22 cellular contexts compared by ENCODE assay signal in the genomic region with DNA sequence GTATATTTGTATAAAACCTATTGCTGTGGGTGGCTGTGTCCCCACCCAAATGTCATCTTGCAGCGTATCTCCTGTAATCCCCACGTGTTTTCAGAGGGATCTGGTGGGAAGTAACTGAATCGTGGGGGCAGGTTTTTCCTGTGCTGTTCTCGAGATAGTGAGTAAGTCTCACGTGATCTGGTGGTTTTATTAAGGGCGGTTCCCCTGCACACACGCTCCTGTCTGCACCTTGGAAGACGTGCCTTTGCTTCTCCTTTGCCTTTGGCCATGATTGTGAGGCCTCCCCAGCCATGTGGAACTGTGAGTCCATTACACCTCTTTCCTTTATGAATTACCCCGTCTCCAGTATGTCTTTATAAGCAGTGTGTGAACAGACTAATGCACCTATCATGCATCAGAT.
DNase-seq lines count a peak whose midpoint lies in the region; ATAC-seq, FAIRE-seq and TF ChIP-seq lines count a peak whose summit lies in the region.
"Had no signal": no experiment of that assay in that cellular context is flagged by ENCODE, and none has a peak within 500 bp of the region (broad histone marks: within the 10 kb centered on the region; RNA-seq: fewer than 3 reads in every experiment).

No MANE protein-coding gene starts in this region.

- H3K4me2 ChIP-seq in K562 (ENCODE audit: insufficient read depth, low read length): no peak overlapping the region
- H3K4me2 ChIP-seq: A549 had no signal

- H3K4me3 Mint-ChIP-seq in osteocyte (ENCODE audit: unreplicated experiment): no peak overlapping the region
- no peak overlapping the region for H3K4me3 Mint-ChIP-seq in endothelial cell (ENCODE audit: unreplicated experiment)
- H3K4me3 Mint-ChIP-seq: CD4-positive, alpha-beta memory T cell had no signal

- H3K4me3 ChIP-seq in HEK293 (ENCODE audit: low read depth, low read length) (no peak overlapping the region), K562 (no peak overlapping the region)
- H3K4me3 ChIP-seq: A549, HAP-1 had no signal

- H3K27ac ChIP-seq in HEK293 (ENCODE audit: extremely low read depth, low read depth, low read length) (no peak overlapping the region), K562 (ENCODE audit: extremely low read depth, low read depth, low read length) (no peak overlapping the region)
- H3K27ac ChIP-seq: A549 had no signal

- CTCF ChIA-PET in HEK293 (lab: Yijun Ruan, JAX): no interaction called here
- CTCF ChIA-PET in K562 (lab: Yijun Ruan, JAX; ENCODE audit: low intra/inter-chr PET ratio): no interaction called here

- TF ChIP-seq EP300 in K562 (IDR thresholded peaks at IDR 0.05; ENCODE audit: low read length): no peak

- H3K36me3 Mint-ChIP-seq in osteocyte (ENCODE audit: unreplicated experiment): peaks cover 18% of the 10 kb centered on the region
- peaks cover 25% of the 10 kb centered on the region for H3K36me3 Mint-ChIP-seq in endothelial cell (ENCODE audit: low read depth, unreplicated experiment)

- no peaks in the 10 kb centered on the region for H3K79me2 ChIP-seq in K562 (ENCODE audit: control insufficient read depth, insufficient read depth, low read length)

- H3K4me1 ChIP-seq in HEK293 (ENCODE audit: control insufficient read depth, insufficient read depth, low read length) (no peaks in the 10 kb centered on the region), K562 (replicated peaks in 1 of 2; ENCODE audit: control insufficient read depth in 2 of 2, insufficient read depth in 2 of 2, low read length in 2 of 2) (peaks cover 13 to 31% of the 10 kb centered on the region in 2 experiments; a peak in 4 of 5 replicates)
- H3K4me1 ChIP-seq: A549, HAP-1 had no signal

- no peak for TF ChIP-seq POLR2A in K562 (conservative IDR thresholded peaks at IDR 0.05)

- TF ChIP-seq CTCF in HEK293 (tag by site-specific recombination; IDR thresholded peaks at IDR 0.05) (no peak), K562 (IDR thresholded peaks at IDR 0.05 in 2 of 3, conservative IDR thresholded peaks at IDR 0.05 in 1 of 3; ENCODE audit: insufficient read depth in 2 of 3, low read depth in 1 of 3, low read length in 3 of 3) (no peak), osteocyte (IDR thresholded peaks at IDR 0.05) (no peak), endothelial cell (IDR thresholded peaks at IDR 0.05; ENCODE audit: unreplicated experiment) (no peak)

- H2AFZ ChIP-seq in K562 (ENCODE audit: low read depth, low read length): no peak overlapping the region

- no TSS peak for BruUV-seq in K562 (replicated peaks; lab: Mats Ljungman, UMichigan)

- in situ Hi-C loops in KBM-7 (cut with MboI; ENCODE audit: low pct_unique_long_range_greater_than_20kb, low sequenced_read_pairs): no loop called here
- in situ Hi-C loops in K562 (cut with MboI): no loop called here

- H3K36me3 ChIP-seq in HEK293 (ENCODE audit: control insufficient read depth in 2 of 2, insufficient read depth in 1 of 2, low read length in 2 of 2) (peaks cover 0 to 24% of the 10 kb centered on the region in 2 experiments; a peak in 1 of 3 replicates), K562 (ENCODE audit: control insufficient read depth, insufficient read depth, low read length) (peaks cover 6% of the 10 kb centered on the region; the same call in 1 of the 3 replicates)
- H3K36me3 ChIP-seq: HAP-1 had no signal

- no peaks in the 10 kb centered on the region for H4K20me1 ChIP-seq in K562 (replicated peaks; ENCODE audit: control insufficient read depth, insufficient read depth, low read length)

- H3K9me3 Mint-ChIP-seq in osteocyte (ENCODE audit: unreplicated experiment) (peaks cover 8% of the 10 kb centered on the region), endothelial cell (ENCODE audit: unreplicated experiment) (peaks cover 6% of the 10 kb centered on the region)

- DNase-seq in KBM-7 (peak; percentile 12), K562 (ENCODE audit: extremely low read depth in 1 of 4, low spot score in 3 of 4) (peak in 1 of 4 experiments; percentile 28), osteocyte (ENCODE audit: extremely low spot score, unreplicated experiment) (peak; percentile 25), NCI-H2029 treated with DMSO at 0.1 percent for 48 hours (lab: John Stamatoyannopoulos, UW) (no peak), endothelial cell (ENCODE audit: low spot score) (no peak)
- DNase-seq: 8988T; ACHN; C1 segment of cervical spinal cord; Calu3; CD4-positive, alpha-beta memory T cell; COR-L47; DMS53; DMS79 treated with DMSO at 0.1 percent for 48 hours; GF-D8; GOT3 had no signal

- H3K27ac Mint-ChIP-seq in osteocyte (ENCODE audit: unreplicated experiment) (no peak overlapping the region), endothelial cell (ENCODE audit: unreplicated experiment) (no peak overlapping the region)
- H3K27ac Mint-ChIP-seq: CD4-positive, alpha-beta memory T cell had no signal

- H3K4me1 Mint-ChIP-seq in osteocyte (ENCODE audit: unreplicated experiment) (peaks cover 7% of the 10 kb centered on the region), endothelial cell (ENCODE audit: unreplicated experiment) (peaks cover 9% of the 10 kb centered on the region)

- POLR2A ChIA-PET in HEK293 (lab: Yijun Ruan, JAX): no interaction called here
- POLR2A ChIA-PET in K562 (lab: Yijun Ruan, JAX): interaction anchor here (0.7 kb wide), 1 partner anchor 22 kb away, joined by 3 read pairs; no protein-coding TSS in a partner anchor

- ATAC-seq in K562 (no peak), GM18858 (IDR thresholded peaks at IDR 0.05; ENCODE audit: unreplicated experiment) (no peak)
- ATAC-seq: A549 had no signal

- 13% methylated on average over 9 of the region's 9 CpGs for WGBS in K562 (ENCODE audit: insufficient coverage, low coverage, missing lambda C conversion rate)

- no peak for FAIRE-seq in K562 (lab: Jason Lieb, UNC)
- FAIRE-seq: A549, GM12891, GM18507, H54 had no signal

- H3K9ac ChIP-seq in K562 (ENCODE audit: insufficient read depth in 1 of 2, low read depth in 2 of 2, low read length in 2 of 2): no peak overlapping the region

- H3K27me3 ChIP-seq in K562 (ENCODE audit: control insufficient read depth in 2 of 2, insufficient read depth in 2 of 2, low read length in 2 of 2): peaks cover 0 to 16% of the 10 kb centered on the region in 2 experiments; a peak in 3 of 5 replicates

- TF ChIP-seq RAD21 in K562 (CRISPR knock-in tag; conservative IDR thresholded peaks at IDR 0.05 in 1 of 2, IDR thresholded peaks at IDR 0.05 in 1 of 2): no peak

- intact Hi-C loops in K562 (cut with micrococcal nuclease): no loop called here

- H3K9me3 ChIP-seq in HEK293 (ENCODE audit: control insufficient read depth, insufficient read depth, low read depth, low read length) (no peaks in the 10 kb centered on the region), K562 (replicated peaks; ENCODE audit: control insufficient read depth, insufficient read depth, low read depth, low read length) (peaks cover 3% of the 10 kb centered on the region; the same call in 1 of the 2 replicates)
- H3K9me3 ChIP-seq: HAP-1 had no signal

- H3K27me3 Mint-ChIP-seq in osteocyte (ENCODE audit: unreplicated experiment): no peaks in the 10 kb centered on the region
- H3K27me3 Mint-ChIP-seq in endothelial cell (ENCODE audit: unreplicated experiment): peaks cover 9% of the 10 kb centered on the region
- H3K27me3 Mint-ChIP-seq: CD4-positive, alpha-beta memory T cell had no signal

- no peaks in the 10 kb centered on the region for H3K9me1 ChIP-seq in K562 (ENCODE audit: control insufficient read depth, insufficient read depth, low read length)

TF ChIP-seq in HEK293, 187 proteins besides CTCF, POLR2A, EP300 and RAD21:
- TF ChIP-seq EGR2 (tag by site-specific recombination; IDR thresholded peaks at IDR 0.05; ENCODE audit: low read depth) (peak; percentile 20; the same call in 1 of the 2 replicates), ZSCAN23 (tag by site-specific recombination; IDR thresholded peaks at IDR 0.05) (no peak)

TF ChIP-seq in K562, 482 proteins besides CTCF, POLR2A, EP300 and RAD21 (continues in another document):
- TF ChIP-seq, protein P1, sequence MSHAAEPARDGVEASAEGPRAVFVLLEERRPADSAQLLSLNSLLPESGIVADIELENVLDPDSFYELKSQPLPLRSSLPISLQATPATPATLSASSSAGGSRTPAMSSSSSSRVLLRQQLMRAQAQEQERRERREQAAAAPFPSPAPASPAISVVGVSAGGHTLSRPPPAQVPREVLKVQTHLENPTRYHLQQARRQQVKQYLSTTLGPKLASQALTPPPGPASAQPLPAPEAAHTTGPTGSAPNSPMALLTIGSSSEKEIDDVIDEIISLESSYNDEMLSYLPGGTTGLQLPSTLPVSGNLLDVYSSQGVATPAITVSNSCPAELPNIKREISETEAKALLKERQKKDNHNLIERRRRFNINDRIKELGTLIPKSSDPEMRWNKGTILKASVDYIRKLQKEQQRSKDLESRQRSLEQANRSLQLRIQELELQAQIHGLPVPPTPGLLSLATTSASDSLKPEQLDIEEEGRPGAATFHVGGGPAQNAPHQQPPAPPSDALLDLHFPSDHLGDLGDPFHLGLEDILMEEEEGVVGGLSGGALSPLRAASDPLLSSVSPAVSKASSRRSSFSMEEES (CRISPR knock-in tag; IDR thresholded peaks at IDR 0.05): peak; percentile 65
- TF ChIP-seq, protein P2, sequence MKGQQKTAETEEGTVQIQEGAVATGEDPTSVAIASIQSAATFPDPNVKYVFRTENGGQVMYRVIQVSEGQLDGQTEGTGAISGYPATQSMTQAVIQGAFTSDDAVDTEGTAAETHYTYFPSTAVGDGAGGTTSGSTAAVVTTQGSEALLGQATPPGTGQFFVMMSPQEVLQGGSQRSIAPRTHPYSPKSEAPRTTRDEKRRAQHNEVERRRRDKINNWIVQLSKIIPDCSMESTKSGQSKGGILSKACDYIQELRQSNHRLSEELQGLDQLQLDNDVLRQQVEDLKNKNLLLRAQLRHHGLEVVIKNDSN (CRISPR knock-in tag; IDR thresholded peaks at IDR 0.05): peak; percentile 56
- TF ChIP-seq, protein P3, sequence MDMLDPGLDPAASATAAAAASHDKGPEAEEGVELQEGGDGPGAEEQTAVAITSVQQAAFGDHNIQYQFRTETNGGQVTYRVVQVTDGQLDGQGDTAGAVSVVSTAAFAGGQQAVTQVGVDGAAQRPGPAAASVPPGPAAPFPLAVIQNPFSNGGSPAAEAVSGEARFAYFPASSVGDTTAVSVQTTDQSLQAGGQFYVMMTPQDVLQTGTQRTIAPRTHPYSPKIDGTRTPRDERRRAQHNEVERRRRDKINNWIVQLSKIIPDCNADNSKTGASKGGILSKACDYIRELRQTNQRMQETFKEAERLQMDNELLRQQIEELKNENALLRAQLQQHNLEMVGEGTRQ (CRISPR knock-in tag; IDR thresholded peaks at IDR 0.05): peak; percentile 28; the same call in 1 of the 2 replicates
- TF ChIP-seq CBX1 (IDR thresholded peaks at IDR 0.05; ENCODE audit: low read depth) (no peak), ZNF408 (CRISPR knock-in tag; IDR thresholded peaks at IDR 0.05; ENCODE audit: low read depth) (no peak), CBX3 (IDR thresholded peaks at IDR 0.05; ENCODE audit: borderline replicate concordance in 1 of 2, low read length in 2 of 2) (peak in 1 of 2 experiments; percentile 52; a peak in 1 of 3 replicates), RNF2 (IDR thresholded peaks at IDR 0.05) (no peak), ZNF436 (CRISPR knock-in tag; IDR thresholded peaks at IDR 0.05) (no peak), ZNF431 (CRISPR knock-in tag; IDR thresholded peaks at IDR 0.05) (peak; percentile 99), ZFP36 (IDR thresholded peaks at IDR 0.05; ENCODE audit: low read depth, low read length, partially characterized antibody) (peak; percentile 66), TRIM24 (IDR thresholded peaks at IDR 0.05) (peak; percentile 66 to 78; a peak in 3 of 4 replicates)

Comparison
In these comparisons a context has a peak if more than half of its experiments do, and no peak if none do; other contexts are left out.
1. DNase-seq: peak in KBM-7 (single experiment) and osteocyte (single experiment); none in NCI-H2029 treated with DMSO at 0.1 percent for 48 hours (single experiment) and endothelial cell (single experiment).